ENCODE assay signal across 27 cellular contexts in genomic region chr15:67227431-67227830, GRCh38.
"Had no signal": no experiment of that assay in that cellular context is flagged by ENCODE, and none has a peak within 500 bp of the region (broad histone marks: within the 10 kb centered on the region; RNA-seq: fewer than 3 reads in every experiment).

No MANE protein-coding gene starts in this region.

- H3K9me3 ChIP-seq: left ventricle myocardium inferior, ovary, prostate gland, stomach, testis, tibial artery, upper lobe of right lung had no signal

- H3K4me3 ChIP-seq: left ventricle myocardium inferior, lung, ovary, prostate gland, skin epidermis, stomach, testis, tibial artery, upper lobe of right lung had no signal

- DNase-seq: hippocampal formation; kidney; left colon; left ventricle myocardium inferior; mesendoderm; naive B cell; natural killer cell; nephron progenitor cell; ovary; retina; right cardiac atrium; stimulated activated CD4-positive, alpha-beta T cell treated with anti-CD3 and anti-CD28 coated beads, Interleukin-12 subunit alpha, Interleukin-12 subunit beta, amount 100 ng/mL, for 4 hours; stimulated activated CD4-positive, alpha-beta T cell treated with anti-CD3 and anti-CD28 coated beads, Interleukin-15, amount 100 ng/mL, for 24 hours; stimulated activated CD4-positive, alpha-beta T cell treated with anti-CD3 and anti-CD28 coated beads, Interleukin-2, amount 100 ng/mL, for 24 hours; stimulated activated CD4-positive, alpha-beta T cell treated with anti-CD3 and anti-CD28 coated beads, Interleukin-4, amount 100 ng/mL, for 1 hour; stimulated activated naive B cell treated with anti-CD40 and anti-IgM and Interleukin-4, amounts not matched to agents 10 μg/mL and 1 μg/mL and 100 μg/mL, for 72 hours; stimulated activated naive CD8-positive, alpha-beta T cell treated with anti-CD3 and anti-CD28 coated beads, Interleukin-15, Interleukin-2, amounts not matched to agents 100 U/mL and 50 U/mL, for 24 hours; stomach; testis; tibial artery; trophoblast cell; upper lobe of right lung had no signal

- H3K36me3 ChIP-seq: ovary, prostate gland had no signal

- ATAC-seq: left colon; natural killer cell; right cardiac atrium; sciatic nerve; stimulated activated naive B cell treated with anti-CD40 and anti-IgM and Interleukin-4, amounts not matched to agents 10 μg/mL and 1 μg/mL and 100 μg/mL, for 72 hours; stimulated activated naive CD8-positive, alpha-beta T cell treated with anti-CD3 and anti-CD28 coated beads, Interleukin-15, Interleukin-2, amounts not matched to agents 100 U/mL and 50 U/mL, for 24 hours; upper lobe of right lung had no signal

- H3K27me3 ChIP-seq: ovary, stomach, testis, tibial artery, upper lobe of right lung had no signal

- H3K4me1 ChIP-seq: left ventricle myocardium inferior, prostate gland, testis, tibial artery, upper lobe of right lung had no signal

- FAIRE-seq: urothelium cell line had no signal

- H3K27ac ChIP-seq: left ventricle myocardium inferior, ovary, prostate gland, skin epidermis, stomach, testis, tibial artery, upper lobe of right lung had no signal
